ENCODE assay signal across 26 cellular contexts in genomic region chr3:166743463-166744134, GRCh38.
"Had no signal": no experiment of that assay in that cellular context is flagged by ENCODE, and none has a peak within 500 bp of the region (broad histone marks: within the 10 kb centered on the region; RNA-seq: fewer than 3 reads in every experiment).

No MANE protein-coding gene starts in this region.

- H3K36me3 Mint-ChIP-seq: activated CD8-positive, alpha-beta memory T cell treated with anti-CD3 and anti-CD28 coated beads, Interleukin-2, amount 10 ng/mL, durations not matched to agents 7 days and 5 days; mesothelial cell of epicardium; naive thymus-derived CD8-positive, alpha-beta T cell; type B pancreatic cell had no signal

- ATAC-seq: activated CD4-positive, CD25-positive, alpha-beta regulatory T cell treated with anti-CD3 and anti-CD28 coated beads, Interleukin-2, amount 50 U/mL, for 24 hours; activated CD8-positive, alpha-beta memory T cell treated with anti-CD3 and anti-CD28 coated beads, Interleukin-2, amount 10 ng/mL, durations not matched to agents 7 days and 5 days; activated CD8-positive, alpha-beta T cell treated with anti-CD3 and anti-CD28 coated beads for 36 hours; activated naive CD8-positive, alpha-beta T cell treated with anti-CD3 and anti-CD28 coated beads, Interleukin-2, amount 50 U/mL, for 24 hours; effector memory CD8-positive, alpha-beta T cell; gastrocnemius medialis; left lung; naive thymus-derived CD8-positive, alpha-beta T cell; pancreas; psoas muscle; T-helper 17 cell had no signal

- H3K9me3 Mint-ChIP-seq: mesothelial cell of epicardium, type B pancreatic cell had no signal

- H3K4me3 Mint-ChIP-seq: activated CD4-positive, alpha-beta T cell treated with anti-CD3 and anti-CD28 coated beads, Interleukin-2, amount 10 ng/mL, durations not matched to agents 24 days and 14 days; activated CD8-positive, alpha-beta memory T cell treated with anti-CD3 and anti-CD28 coated beads, Interleukin-2, amount 10 ng/mL, durations not matched to agents 7 days and 5 days; activated CD8-positive, alpha-beta T cell treated with anti-CD3 and anti-CD28 coated beads for 36 hours; activated naive CD8-positive, alpha-beta T cell treated with anti-CD3 and anti-CD28 coated beads, Interleukin-2, amount 50 U/mL, for 24 hours; effector memory CD8-positive, alpha-beta T cell; mesothelial cell of epicardium; naive thymus-derived CD8-positive, alpha-beta T cell; T-helper 17 cell; type B pancreatic cell had no signal

- H3K27me3 ChIP-seq: esophagus squamous epithelium, gastrocnemius medialis, left lung, pancreas, right atrium auricular region, vagina had no signal

- H3K4me1 ChIP-seq: esophagus squamous epithelium, gastrocnemius medialis, left lung, pancreas, psoas muscle, right atrium auricular region, vagina had no signal

- H3K4me1 Mint-ChIP-seq: activated CD4-positive, alpha-beta T cell treated with anti-CD3 and anti-CD28 coated beads, Interleukin-2, amount 10 ng/mL, durations not matched to agents 24 days and 14 days; activated CD8-positive, alpha-beta memory T cell treated with anti-CD3 and anti-CD28 coated beads, Interleukin-2, amount 10 ng/mL, durations not matched to agents 7 days and 5 days; activated naive CD8-positive, alpha-beta T cell treated with anti-CD3 and anti-CD28 coated beads, Interleukin-2, amount 50 U/mL, for 24 hours; naive thymus-derived CD8-positive, alpha-beta T cell; T-helper 17 cell had no signal

- H3K27ac ChIP-seq: esophagus squamous epithelium, gastrocnemius medialis, left lung, pancreas, psoas muscle, right atrium auricular region, thoracic aorta, vagina had no signal

- H3K27me3 Mint-ChIP-seq: activated CD4-positive, alpha-beta T cell treated with anti-CD3 and anti-CD28 coated beads, Interleukin-2, amount 10 ng/mL, durations not matched to agents 24 days and 14 days; activated CD8-positive, alpha-beta memory T cell treated with anti-CD3 and anti-CD28 coated beads, Interleukin-2, amount 10 ng/mL, durations not matched to agents 7 days and 5 days; activated CD8-positive, alpha-beta T cell treated with anti-CD3 and anti-CD28 coated beads for 36 hours; activated naive CD8-positive, alpha-beta T cell treated with anti-CD3 and anti-CD28 coated beads, Interleukin-2, amount 50 U/mL, for 24 hours; effector memory CD8-positive, alpha-beta T cell; naive thymus-derived CD8-positive, alpha-beta T cell; T-helper 17 cell; type B pancreatic cell had no signal

- H3K9me3 ChIP-seq: esophagus squamous epithelium, gastrocnemius medialis, pancreas, psoas muscle, right atrium auricular region, thoracic aorta, vagina had no signal

- H3K27ac Mint-ChIP-seq: activated CD4-positive, alpha-beta T cell treated with anti-CD3 and anti-CD28 coated beads, Interleukin-2, amount 10 ng/mL, durations not matched to agents 24 days and 14 days; activated CD8-positive, alpha-beta memory T cell treated with anti-CD3 and anti-CD28 coated beads, Interleukin-2, amount 10 ng/mL, durations not matched to agents 7 days and 5 days; activated CD8-positive, alpha-beta T cell treated with anti-CD3 and anti-CD28 coated beads for 36 hours; activated naive CD8-positive, alpha-beta T cell treated with anti-CD3 and anti-CD28 coated beads, Interleukin-2, amount 50 U/mL, for 24 hours; effector memory CD8-positive, alpha-beta T cell; mesothelial cell of epicardium; naive thymus-derived CD8-positive, alpha-beta T cell; T-helper 17 cell; type B pancreatic cell had no signal

- H3K4me3 ChIP-seq: esophagus squamous epithelium, gastrocnemius medialis, left lung, lung, pancreas, psoas muscle, right atrium auricular region, thoracic aorta, vagina had no signal

- H3K36me3 ChIP-seq: esophagus squamous epithelium, gastrocnemius medialis, left lung, pancreas, right atrium auricular region, thoracic aorta, vagina had no signal

- DNase-seq: activated CD4-positive, alpha-beta T cell treated with anti-CD3 and anti-CD28 coated beads, Interleukin-2, amount 10 ng/mL, durations not matched to agents 24 days and 14 days; activated CD8-positive, alpha-beta memory T cell treated with anti-CD3 and anti-CD28 coated beads, Interleukin-2, amount 10 ng/mL, durations not matched to agents 7 days and 5 days; activated CD8-positive, alpha-beta T cell treated with anti-CD3 and anti-CD28 coated beads for 36 hours; activated gamma-delta T cell; activated naive CD4-positive, alpha-beta T cell treated with anti-CD3 and anti-CD28 coated beads, Interleukin-2, amount 50 U/mL, for 16 hours; activated naive CD8-positive, alpha-beta T cell treated with anti-CD3 and anti-CD28 coated beads, Interleukin-2, amount 50 U/mL, for 24 hours; activated T-cell treated with anti-CD3 and anti-CD28 coated beads for 4 hours; effector memory CD8-positive, alpha-beta T cell; esophagus squamous epithelium; gastrocnemius medialis; head of caudate nucleus; kidney glomerular epithelial cell; left lung; naive thymus-derived CD8-positive, alpha-beta T cell; pancreas; psoas muscle; stimulated activated CD4-positive, alpha-beta T cell treated with anti-CD3 and anti-CD28 coated beads, Interleukin-4, amount 100 ng/mL, for 24 hours; stimulated activated naive CD4-positive, alpha-beta T cell treated with Interleukin-2 at 50 U/mL for 16 hours; T-helper 17 cell had no signal
